Comparison of ENCODE assay signal across 9 cellular contexts in genomic region chr2:239227661-239228371, GRCh38.
A peak's percentile ranks its signal among the peaks of the same experiment; 100 is the strongest.
DNase-seq lines count a peak whose midpoint lies in the region; ATAC-seq, FAIRE-seq and TF ChIP-seq lines count a peak whose summit lies in the region.
"Had no signal": no experiment of that assay in that cellular context is flagged by ENCODE, and none has a peak within 500 bp of the region (broad histone marks: within the 10 kb centered on the region; RNA-seq: fewer than 3 reads in every experiment).

No MANE protein-coding gene starts in this region.

- no peak overlapping the region for H2BK120ac ChIP-seq in H1 (replicated peaks; ENCODE audit: low read depth, low read length)

- H3K79me2 ChIP-seq in H1 (ENCODE audit: control insufficient read depth in 1 of 2, insufficient read depth in 2 of 2, low read length in 2 of 2): peaks cover 0 to 72% of the 10 kb centered on the region in 2 experiments; a peak in 2 of 4 replicates

- H3K4ac ChIP-seq in H1 (replicated peaks; ENCODE audit: insufficient read length, low read depth, low read length): no peak overlapping the region

- H3K4me1 ChIP-seq in H1 (replicated peaks in 1 of 4; ENCODE audit: control insufficient read depth in 3 of 4, insufficient read depth in 4 of 4, low read length in 3 of 4) (peaks cover 0 to 19% (median 7%) of the 10 kb centered on the region in 4 experiments; a peak in 5 of 7 replicates), rectal smooth muscle tissue (ENCODE audit: control insufficient read depth, insufficient read depth, low read length) (peaks cover 47% of the 10 kb centered on the region)

- WGBS in H1 (ENCODE audit: extremely low coverage in 1 of 2, insufficient coverage in 1 of 2, insufficient read length in 1 of 2, insufficient replicate concordance in 2 of 2, low coverage in 1 of 2, low lambda C conversion rate in 2 of 2, missing lambda C conversion rate in 1 of 2), 2 experiments: 89% methylated on average over 14 of the region's 14 CpGs; no CpG with 5 or more reads in 1 of the 2 experiments

- peaks cover 4 to 16% of the 10 kb centered on the region in 2 experiments for H4K20me1 ChIP-seq in H1 (replicated peaks in 1 of 2; ENCODE audit: control insufficient read depth in 1 of 2, insufficient read depth in 2 of 2, low read length in 2 of 2)

- H3K4me3 ChIP-seq in H1 (ENCODE audit: extremely low read depth in 1 of 4, insufficient read depth in 2 of 4, low read depth in 3 of 4, low read length in 4 of 4) (no peak overlapping the region), rectal smooth muscle tissue (ENCODE audit: low read length) (peak overlapping the region; percentile 14)
- H3K4me3 ChIP-seq: PC-9 had no signal

- no peak for ATAC-seq in GM19328 (IDR thresholded peaks at IDR 0.05; ENCODE audit: unreplicated experiment)

- DNase-seq in DMS 273 (lab: John Stamatoyannopoulos, UW; ENCODE audit: unreplicated experiment) (peak; percentile 64), NCI-H345 treated with DMSO at 0.1 percent for 48 hours (lab: John Stamatoyannopoulos, UW; ENCODE audit: unreplicated experiment) (peak; percentile 20), H1 (ENCODE audit: low read depth in 1 of 2, low spot score in 2 of 2) (no peak), HuH-7 (ENCODE audit: low spot score) (no peak), HFFc6 (no peak), NOMO-1 treated with DMSO at 0.1 percent for 48 hours (lab: John Stamatoyannopoulos, UW; ENCODE audit: unreplicated experiment) (no peak)

- H2BK5ac ChIP-seq in H1 (ENCODE audit: low read depth, low read length): 0 out of 2 replicates have a peak overlapping the region, but pooled peaks have one; percentile 30

- no peaks in the 10 kb centered on the region for H3K9me3 ChIP-seq in H1 (ENCODE audit: insufficient read depth in 2 of 2, low read depth in 1 of 2, low read length in 1 of 2)

- no peak overlapping the region for H2BK12ac ChIP-seq in H1 (ENCODE audit: low read depth, low read length)

- TF ChIP-seq RAD21 in H1 (IDR thresholded peaks at IDR 0.05 in 1 of 2, conservative IDR thresholded peaks at IDR 0.05 in 1 of 2; ENCODE audit: low read depth in 2 of 2, low read length in 2 of 2): no peak

- H3K23ac ChIP-seq in H1 (ENCODE audit: insufficient read length): no peak overlapping the region

- POLR2A ChIA-PET in H1 (lab: Charles Lee; ENCODE audit: partially characterized antibody): interaction anchor here (0.6 kb wide), 1 partner anchor 10 kb away, joined by 3 read pairs; no protein-coding TSS in a partner anchor

- H3K79me1 ChIP-seq in H1 (ENCODE audit: low read depth, low read length): peaks cover 16% of the 10 kb centered on the region

- H4K91ac ChIP-seq in H1 (replicated peaks; ENCODE audit: insufficient read length, low read length): no peak overlapping the region

- no peak overlapping the region for H3K27ac ChIP-seq in H1 (ENCODE audit: low read depth, low read length)
- peak overlapping the region; percentile 77 for H3K27ac ChIP-seq in rectal smooth muscle tissue (ENCODE audit: low read depth, low read length)
- H3K27ac ChIP-seq: PC-9 had no signal

- no peak for TF ChIP-seq CTCF in H1 (IDR thresholded peaks at IDR 0.05; ENCODE audit: control extremely low read depth in 1 of 3, insufficient read depth in 1 of 3, low read depth in 1 of 3, low read length in 3 of 3)
- no peak for TF ChIP-seq CTCF in HFFc6 (IDR thresholded peaks at IDR 0.05)

- H3K4me2 ChIP-seq in H1 (ENCODE audit: insufficient read depth in 1 of 2, low read depth in 2 of 2, low read length in 2 of 2): no peak overlapping the region
- H3K4me2 ChIP-seq: PC-9 had no signal

- H3K14ac ChIP-seq in H1 (ENCODE audit: insufficient read length): no peak overlapping the region

- peak overlapping the region; percentile 28 for H4K8ac ChIP-seq in H1 (ENCODE audit: extremely low read depth, insufficient read depth, low read length)

- TF ChIP-seq EP300 in H1 (IDR thresholded peaks at IDR 0.05; ENCODE audit: borderline replicate concordance in 1 of 2, low read depth in 2 of 2, low read length in 2 of 2): no peak

- H3K23me2 ChIP-seq in H1 (ENCODE audit: low read depth, low read length): no peaks in the 10 kb centered on the region

- no peak for FAIRE-seq in H1 (lab: Jason Lieb, UNC)

- no peak for TF ChIP-seq POLR2A in H1 (IDR thresholded peaks at IDR 0.05; ENCODE audit: control extremely low read depth in 1 of 2, low read depth in 2 of 2, low read length in 2 of 2)

- H3K4me3 Mint-ChIP-seq in HFFc6: no peak overlapping the region

- no peak overlapping the region for H4K5ac ChIP-seq in H1 (ENCODE audit: insufficient read length, low read depth, low read length)

- no peak overlapping the region; the same call in none of the 2 replicates for H3K18ac ChIP-seq in H1 (ENCODE audit: extremely low read depth, low read length)

- H3K27me3 ChIP-seq in H1 (replicated peaks in 1 of 4; ENCODE audit: control insufficient read depth in 3 of 4, extremely low read depth in 1 of 4, insufficient read depth in 3 of 4, low read length in 3 of 4): no peaks in the 10 kb centered on the region
- H3K27me3 ChIP-seq in rectal smooth muscle tissue (ENCODE audit: control insufficient read depth, insufficient read depth, low read length): no peaks in the 10 kb centered on the region

- H3K4me1 Mint-ChIP-seq in HFFc6 (ENCODE audit: low read depth): peaks cover 43% of the 10 kb centered on the region

- no peaks in the 10 kb centered on the region for H3K36me3 ChIP-seq in H1 (ENCODE audit: control insufficient read depth in 2 of 4, insufficient read depth in 4 of 4, low read length in 3 of 4)
- H3K36me3 ChIP-seq in rectal smooth muscle tissue (ENCODE audit: control insufficient read depth, insufficient read depth, low read length): no peaks in the 10 kb centered on the region

- H3K27me3 Mint-ChIP-seq in HFFc6 (ENCODE audit: insufficient read depth): peaks cover 3% of the 10 kb centered on the region

- no peak overlapping the region for H2AFZ ChIP-seq in H1 (ENCODE audit: low read length)
- H2AFZ ChIP-seq: PC-9 had no signal

- no peaks in the 10 kb centered on the region for H3K9me3 Mint-ChIP-seq in HFFc6

- no peak overlapping the region for H2BK20ac ChIP-seq in H1 (ENCODE audit: low read length)

- H2AK5ac ChIP-seq in H1 (ENCODE audit: low read depth, low read length): 0 out of 2 replicates have a peak overlapping the region, but pooled peaks have one; percentile 53

- H3K56ac ChIP-seq in H1 (replicated peaks; ENCODE audit: insufficient read length, low read depth, low read length): no peak overlapping the region

- H2BK15ac ChIP-seq in H1 (ENCODE audit: low read length): no peak overlapping the region

- H3K9ac ChIP-seq in H1 (replicated peaks in 1 of 4; ENCODE audit: extremely low read depth in 1 of 4, low read depth in 3 of 4, low read length in 3 of 4) (no peak overlapping the region), rectal smooth muscle tissue (ENCODE audit: low read length) (no peak overlapping the region)

- CTCF ChIA-PET in H1 (lab: Charles Lee; ENCODE audit: partially characterized antibody): interaction anchor here (0.9 to 2.1 kb wide), 2 partner anchors 11 to 84 kb away, joined by 4 to 6 read pairs; no protein-coding TSS in a partner anchor

- H3K36me3 Mint-ChIP-seq in HFFc6 (ENCODE audit: low read depth): no peaks in the 10 kb centered on the region

- no peak overlapping the region for H3K27ac Mint-ChIP-seq in HFFc6

TF ChIP-seq in H1, 55 proteins besides CTCF, POLR2A, EP300 and RAD21:
- no peak for TF ChIP-seq SRF (IDR thresholded peaks at IDR 0.05; ENCODE audit: low read depth, low read length)
- TF ChIP-seq RFX5 (IDR thresholded peaks at IDR 0.05; ENCODE audit: borderline replicate concordance, low read depth, low read length): no peak

Comparison
In these comparisons a context has a peak if more than half of its experiments do, and no peak if none do; other contexts are left out.
1. DNase-seq: peak in DMS 273 (single experiment) and NCI-H345 treated with DMSO at 0.1 percent for 48 hours (single experiment); none in H1 (0 of 2), HuH-7 (single experiment), HFFc6 (single experiment) and NOMO-1 treated with DMSO at 0.1 percent for 48 hours (single experiment).